In genomic region chr15:45921376-45921775, GRCh38 we compare ENCODE assay signal across 15 cellular contexts.
A peak's percentile ranks its signal among the peaks of the same experiment; 100 is the strongest.
DNase-seq lines count a peak whose midpoint lies in the region; ATAC-seq and TF ChIP-seq lines count a peak whose summit lies in the region.
"Had no signal": no experiment of that assay in that cellular context is flagged by ENCODE, and none has a peak within 500 bp of the region (broad histone marks: within the 10 kb centered on the region; RNA-seq: fewer than 3 reads in every experiment).

No MANE protein-coding gene starts in this region.

- peak overlapping the region; percentile 50 for H3K27ac Mint-ChIP-seq in Caco-2 (ENCODE audit: unreplicated experiment)
- H3K27ac Mint-ChIP-seq: activated T-helper 17 cell treated with anti-CD3 and anti-CD28 coated beads, Interleukin-2, amount 50 U/mL, for 72 hours; dendritic cell treated with granulocyte-macrophage colony-stimulating factor and Interleukin-4, amounts not matched to agents 40 ng/mL and 50 ng/mL, for 4 days; H9; stimulated activated naive CD8-positive, alpha-beta T cell treated with anti-CD3 and anti-CD28 coated beads, Interleukin-15, Interleukin-2, amounts not matched to agents 100 ng/mL and 50 ng/mL, for 24 hours had no signal

- H3K79me2 ChIP-seq in MM.1S (ENCODE audit: low read length): no peaks in the 10 kb centered on the region

- H2AFZ ChIP-seq in MM.1S (ENCODE audit: low read length): no peak overlapping the region

- intact Hi-C loops in Caco-2 (cut with micrococcal nuclease; ENCODE audit: unreplicated experiment): loop anchor here (1.0 kb wide), 1 partner anchor 22 kb away; no protein-coding TSS in a partner anchor

- H3K27me3 Mint-ChIP-seq in Caco-2 (ENCODE audit: insufficient read depth, unreplicated experiment): no peaks in the 10 kb centered on the region
- H3K27me3 Mint-ChIP-seq: dendritic cell treated with granulocyte-macrophage colony-stimulating factor and Interleukin-4, amounts not matched to agents 40 ng/mL and 50 ng/mL, for 4 days; stimulated activated naive CD8-positive, alpha-beta T cell treated with anti-CD3 and anti-CD28 coated beads, Interleukin-15, Interleukin-2, amounts not matched to agents 100 ng/mL and 50 ng/mL, for 24 hours had no signal

- BruUV-seq in Caco-2 (replicated peaks; lab: Mats Ljungman, UMichigan): no TSS peak

- H3K36me3 ChIP-seq in Caco-2 (ENCODE audit: control insufficient read depth, insufficient read depth, low read length) (no peaks in the 10 kb centered on the region), MM.1S (replicated peaks; ENCODE audit: insufficient read depth, low read length) (no peaks in the 10 kb centered on the region)

- H3K4me2 ChIP-seq in MM.1S (ENCODE audit: low read depth, low read length): no peak overlapping the region

- no peak overlapping the region for H3K9ac ChIP-seq in MM.1S (ENCODE audit: low read length)

- POLR2A ChIA-PET in Caco-2 (lab: Charles Lee): no interaction called here

- no peak for TF ChIP-seq CTCF in Caco-2 (IDR thresholded peaks at IDR 0.05; ENCODE audit: insufficient read depth in 1 of 2, low read depth in 1 of 2, low read length in 1 of 2, severe bottlenecking in 1 of 2, unreplicated experiment in 1 of 2)
- no peak for TF ChIP-seq CTCF in NB4 (IDR thresholded peaks at IDR 0.05; ENCODE audit: low read depth, low read length)
- no peak for TF ChIP-seq CTCF in MM.1S (IDR thresholded peaks at IDR 0.05; ENCODE audit: low read length)

- H3K4me3 ChIP-seq in Caco-2 (ENCODE audit: low read depth, low read length) (no peak overlapping the region), NB4 (ENCODE audit: low read depth, low read length) (no peak overlapping the region), MM.1S (ENCODE audit: low read length) (no peak overlapping the region)

- H4K20me1 ChIP-seq in MM.1S (ENCODE audit: insufficient read depth, low read length): no peaks in the 10 kb centered on the region

- no peaks in the 10 kb centered on the region for H3F3A ChIP-seq in MM.1S (ENCODE audit: insufficient read depth, low read length)

- H3K9me3 Mint-ChIP-seq in Caco-2 (ENCODE audit: unreplicated experiment): peaks cover 46% of the 10 kb centered on the region
- H3K9me3 Mint-ChIP-seq: activated T-helper 17 cell treated with anti-CD3 and anti-CD28 coated beads, Interleukin-2, amount 50 U/mL, for 72 hours had no signal

- H3K27me3 ChIP-seq in Caco-2 (replicated peaks; ENCODE audit: control insufficient read depth, insufficient read depth, low read length) (no peaks in the 10 kb centered on the region), MM.1S (replicated peaks; ENCODE audit: insufficient read depth, low read length) (no peaks in the 10 kb centered on the region)

- H3K4me1 Mint-ChIP-seq in Caco-2 (ENCODE audit: low read depth, unreplicated experiment): peaks cover 15% of the 10 kb centered on the region
- H3K4me1 Mint-ChIP-seq: activated T-helper 17 cell treated with anti-CD3 and anti-CD28 coated beads, Interleukin-2, amount 50 U/mL, for 72 hours had no signal

- peak; percentile 54 to 60 for DNase-seq in Caco-2
- DNase-seq in NB4 (ENCODE audit: low read depth): peak; percentile 2
- DNase-seq in dermis blood vessel endothelial cell: peak; percentile 36
- DNase-seq in myocyte (ENCODE audit: low read depth): peak; percentile 70
- no peak for DNase-seq in HCEC 1CT
- no peak for DNase-seq in MM.1S
- DNase-seq: activated CD4-positive, alpha-beta T cell treated with anti-CD3 and anti-CD28 coated beads, Interleukin-2, amount 50 U/mL, for 4 hours; H9; NCI-H1694; NCI-H524 treated with DMSO at 0.1 percent for 48 hours had no signal

- no peak for ATAC-seq in activated CD4-positive, CD25-positive, alpha-beta regulatory T cell treated with anti-CD3 and anti-CD28 coated beads, Interleukin-2, amount 50 U/mL, for 24 hours
- ATAC-seq in SK-N-SH treated with all-trans-retinoic acid at 6 μM for 48 hours: no peak
- ATAC-seq: activated T-helper 17 cell treated with anti-CD3 and anti-CD28 coated beads, Interleukin-2, amount 50 U/mL, for 72 hours had no signal

- H3K4me3 Mint-ChIP-seq in Caco-2 (ENCODE audit: unreplicated experiment): no peak overlapping the region
- H3K4me3 Mint-ChIP-seq: activated T-helper 17 cell treated with anti-CD3 and anti-CD28 coated beads, Interleukin-2, amount 50 U/mL, for 72 hours; dendritic cell treated with granulocyte-macrophage colony-stimulating factor and Interleukin-4, amounts not matched to agents 40 ng/mL and 50 ng/mL, for 4 days; H9; stimulated activated naive CD8-positive, alpha-beta T cell treated with anti-CD3 and anti-CD28 coated beads, Interleukin-15, Interleukin-2, amounts not matched to agents 100 ng/mL and 50 ng/mL, for 24 hours had no signal

- H3K9me2 ChIP-seq in MM.1S (replicated peaks; ENCODE audit: insufficient read depth, low read length): no peaks in the 10 kb centered on the region

- H3K4me1 ChIP-seq in Caco-2 (peaks cover 22% of the 10 kb centered on the region), MM.1S (ENCODE audit: low read length) (no peaks in the 10 kb centered on the region)

- CTCF ChIA-PET in Caco-2 (lab: Charles Lee): no interaction called here

- H3K27ac ChIP-seq in MM.1S (ENCODE audit: low read length): no peak overlapping the region

- TF ChIP-seq POLR2A in NB4 (IDR thresholded peaks at IDR 0.05; ENCODE audit: extremely low read depth, insufficient read length): no peak

- peaks cover 8% of the 10 kb centered on the region for H3K36me3 Mint-ChIP-seq in Caco-2 (ENCODE audit: insufficient read depth, unreplicated experiment)

- H3K9me3 ChIP-seq in Caco-2: peaks cover 10% of the 10 kb centered on the region
- no peaks in the 10 kb centered on the region for H3K9me3 ChIP-seq in MM.1S (replicated peaks; ENCODE audit: insufficient read depth, low read length)

TF ChIP-seq in SK-N-SH treated with all-trans-retinoic acid at 6 μM for 48 hours, 23 proteins besides CTCF, POLR2A, EP300 and RAD21:
- TF ChIP-seq CREB5 (CRISPR knock-in tag; IDR thresholded peaks at IDR 0.05; ENCODE audit: low read depth) (no peak), SNAI2 (CRISPR knock-in tag; IDR thresholded peaks at IDR 0.05) (no peak), ZC3H10 (CRISPR knock-in tag; IDR thresholded peaks at IDR 0.05) (no peak), TSHZ2 (CRISPR knock-in tag; IDR thresholded peaks at IDR 0.05) (no peak), ISL1 (CRISPR knock-in tag; IDR thresholded peaks at IDR 0.05) (no peak), GLIS3 (CRISPR knock-in tag; IDR thresholded peaks at IDR 0.05) (no peak), CSDC2 (CRISPR knock-in tag; IDR thresholded peaks at IDR 0.05) (no peak), POU6F1 (CRISPR knock-in tag; IDR thresholded peaks at IDR 0.05; ENCODE audit: borderline replicate concordance, low read depth) (no peak), TCF4 (CRISPR knock-in tag; IDR thresholded peaks at IDR 0.05; ENCODE audit: borderline replicate concordance) (no peak), ZFP30 (CRISPR knock-in tag; IDR thresholded peaks at IDR 0.05) (no peak), RARB (CRISPR knock-in tag; IDR thresholded peaks at IDR 0.05) (no peak), ZNF70 (CRISPR knock-in tag; IDR thresholded peaks at IDR 0.05) (no peak), ZFP3 (CRISPR knock-in tag; IDR thresholded peaks at IDR 0.05) (no peak), ZNF565 (CRISPR knock-in tag; conservative IDR thresholded peaks at IDR 0.05; ENCODE audit: low read depth) (no peak)
TF ChIP-seq in SK-N-SH treated with all-trans-retinoic acid at 6 μM for 48 hours: peak in this region for 0.

Comparison
In these comparisons a context has a peak if more than half of its experiments do, and no peak if none do; other contexts are left out.
1. DNase-seq: peak in Caco-2 (2 of 2), NB4 (single experiment), dermis blood vessel endothelial cell (single experiment) and myocyte (single experiment); none in HCEC 1CT (single experiment) and MM.1S (single experiment).